Comparison of ENCODE assay signal across 5 cellular contexts in genomic region chr4:139029866-139030363, GRCh38. TPM values are rescaled to one million over a fixed set of nuclear protein-coding genes. Genes with fewer than 3 reads are reported as not detected.
DNase-seq lines count a peak whose midpoint lies in the region; ATAC-seq and TF ChIP-seq lines count a peak whose summit lies in the region.
"Not testable (repeated sequence)": the region's sequence is repeated elsewhere in the genome, so short reads cannot be mapped to it uniquely, and the experiment has no call there.

No MANE protein-coding gene starts in this region.

- peaks cover 0 to 21% of the 10 kb centered on the region in 2 donors for H3K4me1 ChIP-seq in right atrium auricular region
- H3K4me1 ChIP-seq in liver (ENCODE audit: control insufficient read depth in 4 of 4, insufficient read depth in 4 of 4, low read length in 3 of 4), result peaks cover 2 to 19% (median 15%) of the 10 kb centered on the region in 4 donors
- H3K4me1 ChIP-seq in neutrophil (ENCODE audit: control insufficient read depth in 1 of 2, insufficient read depth in 1 of 2, low read depth in 1 of 2, low read length in 1 of 2), result peaks cover 39 to 58% of the 10 kb centered on the region in 2 experiments
- peaks cover 22 to 48% of the 10 kb centered on the region in 2 donors for H3K4me1 ChIP-seq in gastrocnemius medialis

- not testable (repeated sequence) for TF ChIP-seq CTCF in chondrocyte (IDR thresholded peaks at IDR 0.05); right atrium auricular region (IDR thresholded peaks at IDR 0.05); liver (IDR thresholded peaks at IDR 0.05; ENCODE audit: low read depth, low read length, missing input control); neutrophil (IDR thresholded peaks at IDR 0.05); gastrocnemius medialis (IDR thresholded peaks at IDR 0.05 in 4 of 5, conservative IDR thresholded peaks at IDR 0.05 in 1 of 5)

- not testable (repeated sequence) for TF ChIP-seq POLR2A in gastrocnemius medialis (IDR thresholded peaks at IDR 0.05)

- 51% methylated on average over 6 of the region's 6 CpGs for WGBS in liver

- not testable (repeated sequence) for H3K36me3 Mint-ChIP-seq in chondrocyte (ENCODE audit: low read depth)

- H3K4me1 Mint-ChIP-seq in chondrocyte (ENCODE audit: low read depth), result peaks cover 55% of the 10 kb centered on the region

- not testable (repeated sequence) for H3K27me3 Mint-ChIP-seq in chondrocyte (ENCODE audit: low read depth)

- H3K27ac ChIP-seq in right atrium auricular region (peak overlapping the region; percentile 77 to 89), liver (ENCODE audit: low read depth in 1 of 2, low read length in 2 of 2) (peak overlapping the region; percentile 18 to 26), neutrophil (peak overlapping the region; percentile 68), gastrocnemius medialis (peak overlapping the region; percentile 88 to 92 (median 90))

- not testable (repeated sequence) for H3K27me3 ChIP-seq in right atrium auricular region; liver (ENCODE audit: control insufficient read depth in 4 of 4, insufficient read depth in 4 of 4, low read length in 3 of 4); neutrophil; gastrocnemius medialis

- H3K4me3 Mint-ChIP-seq in chondrocyte (ENCODE audit: unreplicated experiment), result not testable (repeated sequence)

- H3K9ac ChIP-seq in liver (ENCODE audit: low read depth in 1 of 2, low read length in 2 of 2), result not testable (repeated sequence)

- H3K9me3 ChIP-seq in right atrium auricular region; liver (ENCODE audit: control insufficient read depth in 4 of 4, low read length in 3 of 4); neutrophil; gastrocnemius medialis: not testable (repeated sequence)

- ATAC-seq in gastrocnemius medialis, result not testable (repeated sequence)

- not testable (repeated sequence) for DNase-seq in chondrocyte (ENCODE audit: low spot score); right atrium auricular region (ENCODE audit: low spot score); gastrocnemius medialis

- in situ Hi-C loops in gastrocnemius medialis (cut with MboI; ENCODE audit: low sequenced_read_pairs in 4 of 4), result loop anchor here (5.0 to 25.0 kb wide), 10 partner anchors 55 to 632 kb away; partner anchors contain the start of gene MGST2 (in 1 of the 4)

- H3K27ac Mint-ChIP-seq in chondrocyte (ENCODE audit: unreplicated experiment), result peak overlapping the region; percentile 12

- intact Hi-C loops in gastrocnemius medialis (cut with DNase I; ENCODE audit: low total_unique reads), result loop anchor here (1.0 to 5.0 kb wide), 5 partner anchors 53 to 422 kb away; partner anchors contain the start of genes ELF2 and RAB33B

- not testable (repeated sequence) for H3K4me3 ChIP-seq in right atrium auricular region; liver (ENCODE audit: low read depth in 1 of 3, low read length in 3 of 3); gastrocnemius medialis
- H3K4me3 ChIP-seq in neutrophil (ENCODE audit: low read depth in 1 of 2, low read length in 1 of 2), result peak overlapping the region in 1 of 2 experiments; percentile 8

- not testable (repeated sequence) for TF ChIP-seq RAD21 in liver (IDR thresholded peaks at IDR 0.05)

- not testable (repeated sequence) for H3K36me3 ChIP-seq in right atrium auricular region; liver (ENCODE audit: control insufficient read depth in 4 of 4, insufficient read depth in 3 of 4, low read depth in 1 of 4, low read length in 3 of 4); neutrophil; gastrocnemius medialis

- not testable (repeated sequence) for H3K9me3 Mint-ChIP-seq in chondrocyte (ENCODE audit: low read depth)

TF ChIP-seq in liver, 16 proteins besides CTCF, POLR2A, EP300 and RAD21:
- TF ChIP-seq HNF4A (conservative IDR thresholded peaks at IDR 0.05), result peak in 1 of 2 donors; percentile 8
- TF ChIP-seq RXRA (IDR thresholded peaks at IDR 0.05), result peak; percentile 28 to 54

RNA-seq across cellular contexts. Expression of gene NOCT, which starts 14.3 kb away (rescaled TPM):
- total RNA-seq in chondrocyte, result 23.8 to 31.6 TPM (median 31.5 TPM) in 3 replicates
- total RNA-seq in right atrium auricular region, result 1 to 10 TPM; 6.7 to 6.8 TPM
- total RNA-seq in liver, result 10 to 100 TPM in 1 of 2 donors, 1 to 10 TPM in 1; 5.6 to 11.9 TPM
- polyA plus RNA-seq in liver, result 1 to 10 TPM; 2.8 to 2.9 TPM
- 10 to 100 TPM in 1 of 4 donors, 1 to 10 TPM in 3; 4.8 to 18.5 (median 9.2) TPM for total RNA-seq in gastrocnemius medialis

Comparison
In these comparisons a context has a peak if more than half of its experiments do, and no peak if none do; other contexts are left out.
1. H3K27ac ChIP-seq: peak in every context shown above with its lines; median percentile 90 in gastrocnemius medialis; 83 in right atrium auricular region; 68 in neutrophil; 22 in liver.